22 cellular contexts compared by ENCODE assay signal in genomic region chr1:218711021-218711420, GRCh38.
A peak's percentile ranks its signal among the peaks of the same experiment; 100 is the strongest.
DNase-seq lines count a peak whose midpoint lies in the region; ATAC-seq and TF ChIP-seq lines count a peak whose summit lies in the region.
"Had no signal": no experiment of that assay in that cellular context is flagged by ENCODE, and none has a peak within 500 bp of the region (broad histone marks: within the 10 kb centered on the region; RNA-seq: fewer than 3 reads in every experiment).

No MANE protein-coding gene starts in this region.

- no peak for TF ChIP-seq CTCF in choroid plexus epithelial cell (conservative IDR thresholded peaks at IDR 0.05; ENCODE audit: low read depth, low read length)

- no peaks in the 10 kb centered on the region for H3K36me3 Mint-ChIP-seq in activated T-cell treated with anti-CD3 and anti-CD28 coated beads, Interleukin-2, amount 50 U/mL, for 72 hours (ENCODE audit: insufficient read depth in 2 of 2)
- H3K36me3 Mint-ChIP-seq: activated naive CD4-positive, alpha-beta T cell treated with anti-CD3 and anti-CD28 coated beads, Interleukin-2, amount 50 U/mL, for 24 hours; IgD-negative memory B cell; stimulated activated memory B cell treated with anti-CD40 and anti-IgM and Interleukin-4, amounts not matched to agents 10 μg/mL and 1 μg/mL and 100 μg/mL, for 72 hours had no signal

- no peak overlapping the region for H3K27ac Mint-ChIP-seq in activated T-cell treated with anti-CD3 and anti-CD28 coated beads, Interleukin-2, amount 50 U/mL, for 72 hours
- H3K27ac Mint-ChIP-seq: activated naive CD4-positive, alpha-beta T cell treated with anti-CD3 and anti-CD28 coated beads, Interleukin-2, amount 50 U/mL, for 24 hours; activated T-helper 1 cell treated with anti-CD3 and anti-CD28 coated beads, Interleukin-12 subunit alpha, Interleukin-12 subunit beta, Interleukin-2, Interleukin-4 antibody, amounts not matched to agents 30 ng/mL and 10 ng/mL and 1 ng/mL, durations not matched to agents 14 hours and 24 hours and 36 hours; CD4-positive, alpha-beta T cell; IgD-negative memory B cell; stimulated activated memory B cell treated with anti-CD40 and anti-IgM and Interleukin-4, amounts not matched to agents 10 μg/mL and 1 μg/mL and 100 μg/mL, for 72 hours had no signal

- DNase-seq in EH (ENCODE audit: low read depth): peak; percentile 35
- DNase-seq in M059J (ENCODE audit: low read depth): peak; percentile 59
- peak; percentile 50 for DNase-seq in choroid plexus epithelial cell (ENCODE audit: low read depth)
- DNase-seq in kidney tubule cell (ENCODE audit: low spot score): peak; percentile 44
- DNase-seq in activated T-cell treated with anti-CD3 and anti-CD28 coated beads, Interleukin-2, amount 50 U/mL, for 72 hours: no peak
- DNase-seq in D341Med (ENCODE audit: low spot score): no peak
- DNase-seq: anterior cingulate cortex; CD4-positive, alpha-beta T cell; DMS153; kidney glomerular epithelial cell; NCI-H526; stimulated activated CD4-positive, alpha-beta T cell treated with anti-CD3 and anti-CD28 coated beads, Interleukin-2, amount 100 ng/mL, for 24 hours; SW 1271 had no signal

- H3K9me3 Mint-ChIP-seq in activated T-cell treated with anti-CD3 and anti-CD28 coated beads, Interleukin-2, amount 50 U/mL, for 72 hours: peaks cover 0 to 3% of the 10 kb centered on the region in 2 donors
- H3K9me3 Mint-ChIP-seq: central memory CD8-positive, alpha-beta T cell had no signal

- ATAC-seq in HG02678 (IDR thresholded peaks at IDR 0.05; ENCODE audit: unreplicated experiment) (no peak), GM21381 (IDR thresholded peaks at IDR 0.05; ENCODE audit: unreplicated experiment) (no peak)
- no peak for ATAC-seq in activated T-cell treated with anti-CD3 and anti-CD28 coated beads, Interleukin-2, amount 50 U/mL, for 72 hours (replicated peaks in 1 of 2)
- ATAC-seq: Right ventricle myocardium inferior; stimulated activated memory B cell treated with anti-CD40 and anti-IgM and Interleukin-4, amounts not matched to agents 10 μg/mL and 1 μg/mL and 100 μg/mL, for 72 hours had no signal

- H3K4me3 ChIP-seq in choroid plexus epithelial cell (ENCODE audit: low read depth, low read length): no peak overlapping the region
- H3K4me3 ChIP-seq: skin epidermis had no signal

- H3K4me3 Mint-ChIP-seq in activated T-cell treated with anti-CD3 and anti-CD28 coated beads, Interleukin-2, amount 50 U/mL, for 72 hours: no peak overlapping the region
- H3K4me3 Mint-ChIP-seq: activated naive CD4-positive, alpha-beta T cell treated with anti-CD3 and anti-CD28 coated beads, Interleukin-2, amount 50 U/mL, for 24 hours; activated T-helper 1 cell treated with anti-CD3 and anti-CD28 coated beads, Interleukin-12 subunit alpha, Interleukin-12 subunit beta, Interleukin-2, Interleukin-4 antibody, amounts not matched to agents 30 ng/mL and 10 ng/mL and 1 ng/mL, durations not matched to agents 14 hours and 24 hours and 36 hours; CD4-positive, alpha-beta T cell; central memory CD8-positive, alpha-beta T cell; IgD-negative memory B cell; stimulated activated memory B cell treated with anti-CD40 and anti-IgM and Interleukin-4, amounts not matched to agents 10 μg/mL and 1 μg/mL and 100 μg/mL, for 72 hours had no signal

- no peaks in the 10 kb centered on the region for H3K27me3 Mint-ChIP-seq in activated T-cell treated with anti-CD3 and anti-CD28 coated beads, Interleukin-2, amount 50 U/mL, for 72 hours (ENCODE audit: low read depth)
- H3K27me3 Mint-ChIP-seq: activated naive CD4-positive, alpha-beta T cell treated with anti-CD3 and anti-CD28 coated beads, Interleukin-2, amount 50 U/mL, for 24 hours; CD4-positive, alpha-beta T cell; central memory CD8-positive, alpha-beta T cell; IgD-negative memory B cell; stimulated activated memory B cell treated with anti-CD40 and anti-IgM and Interleukin-4, amounts not matched to agents 10 μg/mL and 1 μg/mL and 100 μg/mL, for 72 hours had no signal

- no peaks in the 10 kb centered on the region for H3K4me1 Mint-ChIP-seq in activated T-cell treated with anti-CD3 and anti-CD28 coated beads, Interleukin-2, amount 50 U/mL, for 72 hours (ENCODE audit: low read depth)
- H3K4me1 Mint-ChIP-seq: activated naive CD4-positive, alpha-beta T cell treated with anti-CD3 and anti-CD28 coated beads, Interleukin-2, amount 50 U/mL, for 24 hours; central memory CD8-positive, alpha-beta T cell; stimulated activated memory B cell treated with anti-CD40 and anti-IgM and Interleukin-4, amounts not matched to agents 10 μg/mL and 1 μg/mL and 100 μg/mL, for 72 hours had no signal

Comparison
In these comparisons a context has a peak if more than half of its experiments do, and no peak if none do; other contexts are left out.
1. DNase-seq: peak in EH (single experiment), M059J (single experiment), choroid plexus epithelial cell (single experiment) and kidney tubule cell (single experiment); none in activated T-cell treated with anti-CD3 and anti-CD28 coated beads, Interleukin-2, amount 50 U/mL, for 72 hours (0 of 2) and D341Med (single experiment).